ENCODE assay signal across 19 cellular contexts in the genomic region with DNA sequence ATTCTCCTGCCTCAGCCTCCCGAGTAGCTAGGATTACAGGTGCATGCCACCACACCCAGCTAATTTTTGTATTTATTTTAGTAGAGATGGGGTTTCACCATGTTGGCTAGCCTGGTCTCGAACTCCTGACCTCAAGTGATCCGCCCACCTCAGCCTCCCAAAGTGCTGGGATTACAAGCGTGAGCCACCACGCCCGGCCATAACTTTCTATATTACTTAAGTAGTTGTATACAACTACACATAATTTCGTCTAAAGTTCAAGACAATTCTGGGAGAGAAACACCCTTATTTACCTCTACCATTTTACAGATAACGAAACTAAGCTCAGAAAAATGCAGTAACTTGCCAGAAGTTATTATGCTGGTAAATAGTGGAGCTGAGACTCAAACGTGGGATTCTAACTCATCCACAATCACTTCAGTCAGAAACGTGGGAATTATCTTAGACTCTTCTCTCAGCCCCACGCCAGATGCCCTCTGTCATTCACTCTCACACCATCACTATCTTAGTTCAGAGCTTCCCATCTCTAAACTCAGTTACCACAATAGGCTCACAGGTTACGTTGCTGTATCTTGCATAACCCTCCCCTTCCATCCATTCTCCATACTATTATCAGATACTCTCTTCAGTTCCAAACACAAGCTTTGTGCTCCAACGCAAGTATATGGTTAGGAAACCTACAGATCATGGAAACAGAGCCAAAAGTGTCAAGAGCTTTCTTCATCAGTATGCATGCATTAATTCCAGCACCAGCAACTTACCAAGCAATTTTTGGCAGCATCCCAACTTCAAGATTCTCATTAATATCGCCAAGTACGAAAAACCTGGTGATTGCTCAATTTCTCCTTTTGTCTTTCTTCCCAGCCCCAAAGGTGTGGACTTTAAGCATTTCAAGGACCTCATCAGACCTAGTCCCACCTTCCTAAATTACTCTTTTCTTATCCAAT.
DNase-seq lines count a peak whose midpoint lies in the region; ATAC-seq, FAIRE-seq and TF ChIP-seq lines count a peak whose summit lies in the region.
"Had no signal": no experiment of that assay in that cellular context is flagged by ENCODE, and none has a peak within 500 bp of the region (broad histone marks: within the 10 kb centered on the region; RNA-seq: fewer than 3 reads in every experiment).

No MANE protein-coding gene starts in this region.

- no peak overlapping the region for H2BK120ac ChIP-seq in IMR-90 (ENCODE audit: low read depth, low read length)

- H3K18ac ChIP-seq in IMR-90 (ENCODE audit: low read depth, low read length) = no peak overlapping the region

- H3K36me3 Mint-ChIP-seq in Caco-2 (ENCODE audit: insufficient read depth, unreplicated experiment) = peaks cover 6% of the 10 kb centered on the region

- TF ChIP-seq POLR2A in IMR-90 (IDR thresholded peaks at IDR 0.05; ENCODE audit: low read depth, low read length) = no peak

- peak overlapping the region; percentile 60 for H3K27ac Mint-ChIP-seq in Caco-2 (ENCODE audit: unreplicated experiment)

- peaks cover 12 to 21% of the 10 kb centered on the region in 2 experiments; a peak in 3 of 4 replicates for H3K79me1 ChIP-seq in IMR-90 (ENCODE audit: low read depth in 1 of 2, low read length in 2 of 2)

- H3K9ac ChIP-seq in IMR-90 (ENCODE audit: low read depth, low read length) = no peak overlapping the region

- no peak overlapping the region for H3K4ac ChIP-seq in IMR-90 (ENCODE audit: low read depth, low read length)

- no peak overlapping the region for H2AK9ac ChIP-seq in IMR-90 (replicated peaks; ENCODE audit: low read depth, low read length, poor library complexity)

- no peak overlapping the region for H3K56ac ChIP-seq in IMR-90 (ENCODE audit: extremely low read depth, insufficient read depth, low read length)

- H2BK15ac ChIP-seq in IMR-90 (ENCODE audit: low read depth, low read length) = no peak overlapping the region

- POLR2A ChIA-PET in Caco-2 (lab: Charles Lee) = no interaction called here
- POLR2A ChIA-PET in IMR-90 (lab: Charles Lee; ENCODE audit: unreplicated experiment) = no interaction called here

- dilution Hi-C loops in IMR-90 (cut with HindIII; ENCODE audit: low sequenced_read_pairs, unreplicated experiment) = no loop called here

- peaks cover 32% of the 10 kb centered on the region for H3K4me1 ChIP-seq in Caco-2
- H3K4me1 ChIP-seq in IMR-90 (ENCODE audit: control insufficient read depth, insufficient read depth, low read length) = peaks cover 6% of the 10 kb centered on the region
- H3K4me1 ChIP-seq in left lung = no peaks in the 10 kb centered on the region

- no peak overlapping the region for H3K4me3 ChIP-seq in Caco-2 (ENCODE audit: low read depth, low read length)
- H3K4me3 ChIP-seq in IMR-90 (ENCODE audit: insufficient read depth, low read depth, low read length) = no peak overlapping the region
- H3K4me3 ChIP-seq in bronchial epithelial cell (ENCODE audit: low read depth, low read length) = no peak overlapping the region
- H3K4me3 ChIP-seq in left lung = no peak overlapping the region
- H3K4me3 ChIP-seq: SJCRH30 had no signal

- no peak; the same call in 1 of the 2 replicates for ATAC-seq in IMR-90 (ENCODE audit: low read depth)
- peak; percentile 52 for ATAC-seq in left lung

- H3K4me2 ChIP-seq in IMR-90 (ENCODE audit: low read depth, low read length) = no peak overlapping the region

- FAIRE-seq in bronchial epithelial cell (lab: Jason Lieb, UNC) = peak; percentile 7
- FAIRE-seq: GM12892, GM18507 had no signal

- BruUV-seq in Caco-2 (replicated peaks; lab: Mats Ljungman, UMichigan) (no TSS peak), IMR-90 (replicated peaks; lab: Mats Ljungman, UMichigan) (no TSS peak)

- no peak overlapping the region for H4K91ac ChIP-seq in IMR-90 (ENCODE audit: insufficient read depth, low read depth, low read length)

- H3K36me3 ChIP-seq in Caco-2 (ENCODE audit: control insufficient read depth, insufficient read depth, low read length) (no peaks in the 10 kb centered on the region; the same call in 1 of the 2 replicates), IMR-90 (ENCODE audit: control insufficient read depth, insufficient read depth, low read length) (no peaks in the 10 kb centered on the region), bronchial epithelial cell (ENCODE audit: control insufficient read depth, insufficient read depth, low read length) (no peaks in the 10 kb centered on the region), left lung (no peaks in the 10 kb centered on the region)
- H3K36me3 ChIP-seq: SJCRH30 had no signal

- H2AFZ ChIP-seq in IMR-90 (replicated peaks; ENCODE audit: low read length, poor library complexity) = no peak overlapping the region

- no peak overlapping the region for H3K23ac ChIP-seq in IMR-90 (ENCODE audit: low read depth, low read length)

- H3K27me3 Mint-ChIP-seq in Caco-2 (ENCODE audit: insufficient read depth, unreplicated experiment) = no peaks in the 10 kb centered on the region

- intact Hi-C loops in Caco-2 (cut with micrococcal nuclease; ENCODE audit: unreplicated experiment) = loop anchor here (2.0 to 10.0 kb wide), 2 partner anchors 41 to 97 kb away; no protein-coding TSS in a partner anchor
- intact Hi-C loops in IMR-90 (cut with micrococcal nuclease) = no loop called here
- intact Hi-C loops in left lung (cut with DNase I) = no loop called here

- DNase-seq in Caco-2 (no peak), IMR-90 (peak; percentile 41), bronchial epithelial cell (ENCODE audit: low read depth) (peak; percentile 15), left lung (no peak), glomerular visceral epithelial cell (ENCODE audit: extremely low spot score) (no peak), MV-4-11 (lab: John Stamatoyannopoulos, UW) (no peak)
- DNase-seq in stimulated activated naive CD4-positive, alpha-beta T cell (lab: John Stamatoyannopoulos, UW) = no peak
- DNase-seq in activated naive CD4-positive, alpha-beta T cell treated with Interleukin-2 at 50 U/mL for 16 hours = no peak
- DNase-seq: ACHN, C1 segment of cervical spinal cord, GF-D8, KBM-7, NCI-H187, NCI-H2107, NCI-H345, NCI-H526, SJCRH30 had no signal

- H2BK20ac ChIP-seq in IMR-90 (ENCODE audit: low read depth, low read length) = no peak overlapping the region

- peaks cover 3% of the 10 kb centered on the region; the same call in 1 of the 2 replicates for H3K9me1 ChIP-seq in IMR-90 (ENCODE audit: insufficient read depth, low read length)

- H3K27me3 ChIP-seq in Caco-2 (replicated peaks; ENCODE audit: control insufficient read depth, insufficient read depth, low read length) = no peaks in the 10 kb centered on the region
- no peaks in the 10 kb centered on the region for H3K27me3 ChIP-seq in IMR-90 (ENCODE audit: control insufficient read depth, insufficient read depth, low read length)
- no peaks in the 10 kb centered on the region for H3K27me3 ChIP-seq in bronchial epithelial cell (ENCODE audit: control insufficient read depth, insufficient read depth, low read length)
- H3K27me3 ChIP-seq in left lung = no peaks in the 10 kb centered on the region
- H3K27me3 ChIP-seq: SJCRH30 had no signal

- H4K5ac ChIP-seq in IMR-90 (ENCODE audit: low read depth, low read length) = no peak overlapping the region

- no peak overlapping the region; the same call in 1 of the 2 replicates for H3K14ac ChIP-seq in IMR-90 (replicated peaks; ENCODE audit: low read depth, low read length)

- H4K20me1 ChIP-seq in IMR-90 (ENCODE audit: insufficient read depth, low read length) = no peaks in the 10 kb centered on the region

- TF ChIP-seq CTCF in Caco-2 (IDR thresholded peaks at IDR 0.05; ENCODE audit: insufficient read depth in 1 of 2, low read depth in 1 of 2, low read length in 1 of 2, severe bottlenecking in 1 of 2, unreplicated experiment in 1 of 2) (no peak), IMR-90 (conservative IDR thresholded peaks at IDR 0.05; ENCODE audit: low read depth, low read length) (no peak), bronchial epithelial cell (IDR thresholded peaks at IDR 0.05; ENCODE audit: insufficient read depth, low read length, severe bottlenecking) (no peak), left lung (IDR thresholded peaks at IDR 0.05) (no peak)

- H4K8ac ChIP-seq in IMR-90 (ENCODE audit: low read depth in 2 of 2, low read length in 2 of 2) = no peak overlapping the region

- H3K9me3 ChIP-seq in Caco-2 (no peaks in the 10 kb centered on the region), IMR-90 (ENCODE audit: control insufficient read depth, insufficient read depth, low read length) (no peaks in the 10 kb centered on the region), left lung (no peaks in the 10 kb centered on the region)
- H3K9me3 ChIP-seq: SJCRH30 had no signal

- WGBS in IMR-90 (ENCODE audit: extremely low coverage in 2 of 2, insufficient read length in 1 of 2), 2 experiments = no CpG with 5 or more reads among the region's 15 CpGs

- H3K9me3 Mint-ChIP-seq in Caco-2 (ENCODE audit: unreplicated experiment) = peaks cover 6% of the 10 kb centered on the region

- H2AK5ac ChIP-seq in IMR-90 (ENCODE audit: low read depth, low read length) = no peak overlapping the region

- H2BK5ac ChIP-seq in IMR-90 (ENCODE audit: low read depth, low read length, poor library complexity, severe bottlenecking) = no peak overlapping the region

- in situ Hi-C loops in IMR-90 (cut with MboI; ENCODE audit: low sequenced_read_pairs) = no loop called here

- peaks cover 24% of the 10 kb centered on the region for H3K4me1 Mint-ChIP-seq in Caco-2 (ENCODE audit: low read depth, unreplicated experiment)

- CTCF ChIA-PET in Caco-2 (lab: Charles Lee) = interaction anchor here (0.6 to 0.7 kb wide), 2 partner anchors 61 to 476 kb away, joined by 4 read pairs; no protein-coding TSS in a partner anchor
- CTCF ChIA-PET in IMR-90 (lab: Yijun Ruan, JAX) = interaction anchor here (0.6 to 1.1 kb wide), 2 partner anchors 8 to 69 kb away, joined by 4 read pairs; no protein-coding TSS in a partner anchor

- no peak for TF ChIP-seq RAD21 in IMR-90 (IDR thresholded peaks at IDR 0.05; ENCODE audit: low read length)

- H3K27ac ChIP-seq in IMR-90 (ENCODE audit: insufficient read depth, low read length) (no peak overlapping the region), left lung (no peak overlapping the region)
- H3K27ac ChIP-seq: SJCRH30 had no signal

- no peak overlapping the region for H3K4me3 Mint-ChIP-seq in Caco-2 (ENCODE audit: unreplicated experiment)

TF ChIP-seq in IMR-90, 13 proteins besides CTCF, POLR2A, EP300 and RAD21:
- no peak for TF ChIP-seq CHD1 (IDR thresholded peaks at IDR 0.05; ENCODE audit: low read depth, low read length)
- TF ChIP-seq FOS (IDR thresholded peaks at IDR 0.05; ENCODE audit: low read depth, low read length) = no peak
- TF ChIP-seq RCOR1 (IDR thresholded peaks at IDR 0.05; ENCODE audit: insufficient replicate concordance, low read length) = no peak
- TF ChIP-seq MAFK (IDR thresholded peaks at IDR 0.05; ENCODE audit: low read depth, low read length) = no peak
TF ChIP-seq in IMR-90: peak in this region for 0.

Comparison
In these comparisons a context has a peak if more than half of its experiments do, and no peak if none do; other contexts are left out.
1. DNase-seq: peak in IMR-90 (single experiment) and bronchial epithelial cell (single experiment); none in Caco-2 (0 of 2), left lung (0 of 2), stimulated activated naive CD4-positive, alpha-beta T cell (0 of 6), glomerular visceral epithelial cell (single experiment), activated naive CD4-positive, alpha-beta T cell treated with Interleukin-2 at 50 U/mL for 16 hours (single experiment) and MV-4-11 (single experiment).